25 cellular contexts compared by ENCODE assay signal in the genomic region with DNA sequence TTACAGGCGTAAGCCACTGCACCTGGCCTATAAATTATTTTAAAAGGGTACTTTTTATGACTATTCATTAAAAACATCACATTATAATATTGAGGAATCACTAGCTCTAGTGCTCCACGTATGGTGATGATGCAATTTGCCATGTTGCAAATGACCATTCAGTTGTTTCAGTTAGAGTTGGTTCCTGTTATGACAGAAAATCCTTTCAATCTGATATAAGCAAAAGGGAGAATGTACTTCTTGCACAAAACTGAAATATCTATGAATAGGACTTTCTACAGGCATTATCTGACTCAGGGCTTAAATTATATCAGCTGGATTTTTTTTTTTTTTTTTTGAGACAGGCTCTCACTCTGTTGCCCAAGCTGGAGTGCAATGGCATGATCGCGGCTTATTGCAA. TPM values are rescaled to one million over a fixed set of nuclear protein-coding genes. Genes with fewer than 3 reads are reported as not detected.
DNase-seq lines count a peak whose midpoint lies in the region; ATAC-seq and TF ChIP-seq lines count a peak whose summit lies in the region.
"Had no signal": no experiment of that assay in that cellular context is flagged by ENCODE, and none has a peak within 500 bp of the region (broad histone marks: within the 10 kb centered on the region; RNA-seq: fewer than 3 reads in every experiment).

No MANE protein-coding gene starts in this region.

- H3K4me1 ChIP-seq in upper lobe of right lung: peaks cover 8% of the 10 kb centered on the region
- H3K4me1 ChIP-seq: pancreas had no signal

- no peaks in the 10 kb centered on the region for H3K9me3 ChIP-seq in upper lobe of right lung
- H3K9me3 ChIP-seq: pancreas had no signal

- peak; percentile 51 for ATAC-seq in HG02610 (IDR thresholded peaks at IDR 0.05; ENCODE audit: unreplicated experiment)
- peak; percentile 32 for ATAC-seq in activated T-helper 17 cell treated with anti-CD3 and anti-CD28 coated beads, Interleukin-2, amount 50 U/mL, for 72 hours (replicated peaks)
- ATAC-seq in upper lobe of right lung: peak; percentile 64
- no peak for ATAC-seq in GM18861 (IDR thresholded peaks at IDR 0.05; ENCODE audit: unreplicated experiment)
- no peak for ATAC-seq in GM18909 (IDR thresholded peaks at IDR 0.05; ENCODE audit: poor library complexity, unreplicated experiment)
- ATAC-seq: effector memory CD8-positive, alpha-beta T cell; foreskin keratinocyte; heart right ventricle; pancreas; PC-3 had no signal

- TF ChIP-seq CTCF in upper lobe of right lung (IDR thresholded peaks at IDR 0.05): no peak

- no peaks in the 10 kb centered on the region for H3K9me3 Mint-ChIP-seq in activated T-helper 17 cell treated with anti-CD3 and anti-CD28 coated beads, Interleukin-2, amount 50 U/mL, for 72 hours
- H3K9me3 Mint-ChIP-seq: effector memory CD8-positive, alpha-beta T cell had no signal

- no peak overlapping the region for H3K4me3 ChIP-seq in upper lobe of right lung
- H3K4me3 ChIP-seq: BLaER1 treated with 17β-estradiol and CSF1 and Interleukin-3, amounts not matched to agents 10 nM and 100 nM; heart right ventricle; pancreas had no signal

- no peaks in the 10 kb centered on the region for H3K36me3 ChIP-seq in upper lobe of right lung
- H3K36me3 ChIP-seq: heart right ventricle, pancreas had no signal

- no peak overlapping the region for H3K4me3 Mint-ChIP-seq in activated T-helper 17 cell treated with anti-CD3 and anti-CD28 coated beads, Interleukin-2, amount 50 U/mL, for 72 hours
- H3K4me3 Mint-ChIP-seq: effector memory CD8-positive, alpha-beta T cell; nephron progenitor cell had no signal

- peaks cover 5% of the 10 kb centered on the region for H3K4me1 Mint-ChIP-seq in activated T-helper 17 cell treated with anti-CD3 and anti-CD28 coated beads, Interleukin-2, amount 50 U/mL, for 72 hours

- DNase-seq in NOMO-1 treated with dmso at 0.1 percent for 144 hours (lab: John Stamatoyannopoulos, UW; ENCODE audit: unreplicated experiment): peak; percentile 73
- no peak for DNase-seq in upper lobe of right lung
- DNase-seq in NCI-H2196 treated with DMSO at 0.1 percent for 48 hours (lab: John Stamatoyannopoulos, UW; ENCODE audit: unreplicated experiment): no peak
- DNase-seq: activated CD4-positive, alpha-beta T cell treated with anti-CD3 and anti-CD28 coated beads, Interleukin-2, amount 50 U/mL, for 48 hours; activated effector memory CD4-positive, alpha-beta T cell treated with anti-CD3 and anti-CD28 coated beads, Interleukin-2, amount 50 U/mL, for 16 hours; Calu3; cortex of kidney; DMS79 treated with DMSO at 0.1 percent for 48 hours; effector memory CD8-positive, alpha-beta T cell; foreskin keratinocyte; heart right ventricle; NCI-H1105; NCI-H2029; NCI-H345; NCI-H748 treated with DMSO at 0.1 percent for 48 hours; nephron progenitor cell; pancreas; PC-3; Right ventricle myocardium superior; T1000 had no signal

- H3K36me3 Mint-ChIP-seq in activated T-helper 17 cell treated with anti-CD3 and anti-CD28 coated beads, Interleukin-2, amount 50 U/mL, for 72 hours (ENCODE audit: low read depth): peaks cover 20% of the 10 kb centered on the region

- no peak overlapping the region for H3K27ac ChIP-seq in upper lobe of right lung
- H3K27ac ChIP-seq: foreskin keratinocyte, heart right ventricle, pancreas had no signal

- H3K27me3 Mint-ChIP-seq in activated T-helper 17 cell treated with anti-CD3 and anti-CD28 coated beads, Interleukin-2, amount 50 U/mL, for 72 hours: no peaks in the 10 kb centered on the region
- H3K27me3 Mint-ChIP-seq: effector memory CD8-positive, alpha-beta T cell had no signal

- H3K27me3 ChIP-seq in upper lobe of right lung: no peaks in the 10 kb centered on the region
- H3K27me3 ChIP-seq: BLaER1 treated with 17β-estradiol and CSF1 and Interleukin-3, amounts not matched to agents 10 nM and 100 nM; foreskin keratinocyte; heart right ventricle; pancreas had no signal

- intact Hi-C loops in upper lobe of right lung (cut with DNase I): no loop called here

- H3K27ac Mint-ChIP-seq in activated T-helper 17 cell treated with anti-CD3 and anti-CD28 coated beads, Interleukin-2, amount 50 U/mL, for 72 hours: no peak overlapping the region
- H3K27ac Mint-ChIP-seq: effector memory CD8-positive, alpha-beta T cell; nephron progenitor cell had no signal

RNA-seq across cellular contexts. Expression of gene RRM1, which starts 45.6 kb away (rescaled TPM):
- total RNA-seq in activated T-helper 17 cell treated with anti-CD3 and anti-CD28 coated beads, Interleukin-2, amount 50 U/mL, for 72 hours: 100 to 1,000 TPM; 193 to 204 TPM
- total RNA-seq in upper lobe of right lung: 28.0 TPM

Comparison
In these comparisons a context has a peak if more than half of its experiments do, and no peak if none do; other contexts are left out.
1. ATAC-seq: peak in HG02610 (single experiment), activated T-helper 17 cell treated with anti-CD3 and anti-CD28 coated beads, Interleukin-2, amount 50 U/mL, for 72 hours (single experiment) and upper lobe of right lung (single experiment); none in GM18861 (single experiment) and GM18909 (single experiment).